Comparison of ENCODE assay signal across 11 cellular contexts in the genomic region with DNA sequence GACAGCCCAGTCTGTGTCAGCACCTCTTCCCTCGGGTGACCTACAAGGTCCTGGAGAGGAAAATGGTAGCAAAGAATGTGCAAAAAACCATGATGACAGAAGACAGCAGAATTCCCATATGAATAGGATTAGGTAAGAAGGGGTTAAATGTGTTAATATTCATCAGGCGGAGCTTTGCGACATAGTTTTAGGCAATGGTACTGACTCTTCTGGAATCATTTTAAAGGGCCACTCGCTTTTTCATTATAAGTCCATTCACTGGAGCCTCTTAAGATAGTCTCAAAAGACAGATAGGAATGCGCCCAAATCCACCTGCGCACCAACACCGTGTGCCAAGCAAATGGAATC. TPM values are rescaled to one million over a fixed set of nuclear protein-coding genes. Genes with fewer than 3 reads are reported as not detected.
DNase-seq lines count a peak whose midpoint lies in the region; ATAC-seq and TF ChIP-seq lines count a peak whose summit lies in the region.
"Had no signal": no experiment of that assay in that cellular context is flagged by ENCODE, and none has a peak within 500 bp of the region (broad histone marks: within the 10 kb centered on the region; RNA-seq: fewer than 3 reads in every experiment).

No MANE protein-coding gene starts in this region.

- H3K4me1 Mint-ChIP-seq in neural crest cell (peaks cover 85% of the 10 kb centered on the region), type B pancreatic cell (ENCODE audit: unreplicated experiment) (peaks cover 85% of the 10 kb centered on the region), T-cell (no peaks in the 10 kb centered on the region)
- H3K4me1 Mint-ChIP-seq: activated naive CD8-positive, alpha-beta T cell treated with anti-CD3 and anti-CD28 coated beads, Interleukin-2, amount 50 U/mL, for 24 hours had no signal

- TF ChIP-seq POLR2A in esophagus muscularis mucosa (IDR thresholded peaks at IDR 0.05; ENCODE audit: low read depth) = no peak

- TF ChIP-seq CTCF in esophagus muscularis mucosa (IDR thresholded peaks at IDR 0.05) (no peak), neural crest cell (conservative IDR thresholded peaks at IDR 0.05) (no peak), type B pancreatic cell (conservative IDR thresholded peaks at IDR 0.05) (no peak)

- H3K4me3 Mint-ChIP-seq in neural crest cell (peak overlapping the region; percentile 82), type B pancreatic cell (peak overlapping the region; percentile 78), T-cell (no peak overlapping the region)
- H3K4me3 Mint-ChIP-seq: activated CD8-positive, alpha-beta T cell treated with anti-CD3 and anti-CD28 coated beads for 36 hours; activated naive CD8-positive, alpha-beta T cell treated with anti-CD3 and anti-CD28 coated beads, Interleukin-2, amount 50 U/mL, for 24 hours; naive thymus-derived CD4-positive, alpha-beta T cell had no signal

- no peak for ATAC-seq in T-cell (replicated peaks in 1 of 4)
- ATAC-seq in HG02678 (IDR thresholded peaks at IDR 0.05; ENCODE audit: unreplicated experiment) = no peak
- ATAC-seq: activated CD8-positive, alpha-beta T cell treated with anti-CD3 and anti-CD28 coated beads for 36 hours; activated naive CD8-positive, alpha-beta T cell treated with anti-CD3 and anti-CD28 coated beads, Interleukin-2, amount 50 U/mL, for 24 hours; naive thymus-derived CD4-positive, alpha-beta T cell had no signal

- no peaks in the 10 kb centered on the region for H3K36me3 Mint-ChIP-seq in neural crest cell (ENCODE audit: low read depth)
- H3K36me3 Mint-ChIP-seq in type B pancreatic cell = no peaks in the 10 kb centered on the region
- H3K36me3 Mint-ChIP-seq in T-cell = no peaks in the 10 kb centered on the region
- H3K36me3 Mint-ChIP-seq: naive thymus-derived CD4-positive, alpha-beta T cell had no signal

- no peak overlapping the region for H3K9ac ChIP-seq in SK-N-MC (ENCODE audit: insufficient read length)

- DNase-seq in SK-N-MC (ENCODE audit: low read depth, low spot score) (no peak), esophagus muscularis mucosa (ENCODE audit: extremely low spot score) (no peak), neural crest cell (ENCODE audit: low read depth, low spot score) (no peak), type B pancreatic cell (ENCODE audit: extremely low spot score, unreplicated experiment) (no peak), HK-2 (ENCODE audit: unreplicated experiment) (no peak), T-cell (no peak), LoVo (ENCODE audit: low spot score) (no peak)
- DNase-seq: activated CD8-positive, alpha-beta T cell treated with anti-CD3 and anti-CD28 coated beads for 36 hours; activated naive CD8-positive, alpha-beta T cell treated with anti-CD3 and anti-CD28 coated beads, Interleukin-2, amount 50 U/mL, for 24 hours; naive thymus-derived CD4-positive, alpha-beta T cell had no signal

- H3K9me3 Mint-ChIP-seq in neural crest cell (no peaks in the 10 kb centered on the region), type B pancreatic cell (no peaks in the 10 kb centered on the region), T-cell (no peaks in the 10 kb centered on the region)
- H3K9me3 Mint-ChIP-seq: activated CD8-positive, alpha-beta T cell treated with anti-CD3 and anti-CD28 coated beads for 36 hours; activated naive CD8-positive, alpha-beta T cell treated with anti-CD3 and anti-CD28 coated beads, Interleukin-2, amount 50 U/mL, for 24 hours had no signal

- no peaks in the 10 kb centered on the region for H3K27me3 Mint-ChIP-seq in neural crest cell (ENCODE audit: low read depth)
- H3K27me3 Mint-ChIP-seq in type B pancreatic cell = no peaks in the 10 kb centered on the region
- H3K27me3 Mint-ChIP-seq in T-cell = no peaks in the 10 kb centered on the region
- H3K27me3 Mint-ChIP-seq: activated CD8-positive, alpha-beta T cell treated with anti-CD3 and anti-CD28 coated beads for 36 hours; naive thymus-derived CD4-positive, alpha-beta T cell had no signal

- H3K36me3 ChIP-seq in SK-N-MC (ENCODE audit: insufficient read depth, low read length) (no peaks in the 10 kb centered on the region), esophagus muscularis mucosa (no peaks in the 10 kb centered on the region)

- CTCF ChIA-PET in T-cell (lab: Charles Lee) = no interaction called here

- POLR2A ChIA-PET in T-cell (lab: Charles Lee) = no interaction called here

- H3K4me3 ChIP-seq in SK-N-MC = peak overlapping the region; percentile 69
- H3K4me3 ChIP-seq in esophagus muscularis mucosa = peak overlapping the region; percentile 15 to 46 (median 26)

- H3K27ac ChIP-seq in SK-N-MC = peak overlapping the region; percentile 57; the same call in 1 of the 2 replicates
- H3K27ac ChIP-seq in esophagus muscularis mucosa (replicated peaks in 1 of 4) = peak overlapping the region; percentile 63 to 81 (median 76)

- 52% methylated on average over 7 of the region's 7 CpGs for WGBS in esophagus muscularis mucosa

- H3K27ac Mint-ChIP-seq in neural crest cell (ENCODE audit: unreplicated experiment) (peak overlapping the region; percentile 91), type B pancreatic cell (peak overlapping the region; percentile 81), T-cell (no peak overlapping the region)
- H3K27ac Mint-ChIP-seq: activated CD8-positive, alpha-beta T cell treated with anti-CD3 and anti-CD28 coated beads for 36 hours; activated naive CD8-positive, alpha-beta T cell treated with anti-CD3 and anti-CD28 coated beads, Interleukin-2, amount 50 U/mL, for 24 hours; naive thymus-derived CD4-positive, alpha-beta T cell had no signal

- intact Hi-C loops in esophagus muscularis mucosa (cut with DNase I) = no loop called here

- H3K4me1 ChIP-seq in esophagus muscularis mucosa = peaks cover 54 to 98% (median 83%) of the 10 kb centered on the region in 4 donors

- H3K27me3 ChIP-seq in esophagus muscularis mucosa = no peaks in the 10 kb centered on the region

- TF ChIP-seq EP300 in esophagus muscularis mucosa (IDR thresholded peaks at IDR 0.05) = no peak

- H3K9me3 ChIP-seq in SK-N-MC (ENCODE audit: low read depth, low read length) (no peaks in the 10 kb centered on the region), esophagus muscularis mucosa (no peaks in the 10 kb centered on the region)

RNA-seq across cellular contexts. Expression of a gene that starts 38.2 kb away (rescaled TPM):
- total RNA-seq in esophagus muscularis mucosa (100 to 1,000 TPM in 1 of 4 donors, 10 to 100 TPM in 3; 55.7 to 120 (median 76.6) TPM), neural crest cell (82.2 and 87.3 TPM in 2 replicates), type B pancreatic cell (ENCODE audit: low replicate concordance) (57.4 and 80.0 TPM in 2 replicates), T-cell (10 to 100 TPM in 1 of 5 donors, 1 to 10 TPM in 4; 1.3 to 12.8 (median 3.5) TPM)

Comparison
In these comparisons a context has a peak if more than half of its experiments do, and no peak if none do; other contexts are left out.
1. H3K27ac Mint-ChIP-seq: peak in neural crest cell (single experiment) and type B pancreatic cell (single experiment); none in T-cell (0 of 2).
2. H3K4me3 Mint-ChIP-seq: peak in neural crest cell (single experiment) and type B pancreatic cell (single experiment); none in T-cell (0 of 3).